9 cellular contexts compared by ENCODE assay signal in the genomic region with DNA sequence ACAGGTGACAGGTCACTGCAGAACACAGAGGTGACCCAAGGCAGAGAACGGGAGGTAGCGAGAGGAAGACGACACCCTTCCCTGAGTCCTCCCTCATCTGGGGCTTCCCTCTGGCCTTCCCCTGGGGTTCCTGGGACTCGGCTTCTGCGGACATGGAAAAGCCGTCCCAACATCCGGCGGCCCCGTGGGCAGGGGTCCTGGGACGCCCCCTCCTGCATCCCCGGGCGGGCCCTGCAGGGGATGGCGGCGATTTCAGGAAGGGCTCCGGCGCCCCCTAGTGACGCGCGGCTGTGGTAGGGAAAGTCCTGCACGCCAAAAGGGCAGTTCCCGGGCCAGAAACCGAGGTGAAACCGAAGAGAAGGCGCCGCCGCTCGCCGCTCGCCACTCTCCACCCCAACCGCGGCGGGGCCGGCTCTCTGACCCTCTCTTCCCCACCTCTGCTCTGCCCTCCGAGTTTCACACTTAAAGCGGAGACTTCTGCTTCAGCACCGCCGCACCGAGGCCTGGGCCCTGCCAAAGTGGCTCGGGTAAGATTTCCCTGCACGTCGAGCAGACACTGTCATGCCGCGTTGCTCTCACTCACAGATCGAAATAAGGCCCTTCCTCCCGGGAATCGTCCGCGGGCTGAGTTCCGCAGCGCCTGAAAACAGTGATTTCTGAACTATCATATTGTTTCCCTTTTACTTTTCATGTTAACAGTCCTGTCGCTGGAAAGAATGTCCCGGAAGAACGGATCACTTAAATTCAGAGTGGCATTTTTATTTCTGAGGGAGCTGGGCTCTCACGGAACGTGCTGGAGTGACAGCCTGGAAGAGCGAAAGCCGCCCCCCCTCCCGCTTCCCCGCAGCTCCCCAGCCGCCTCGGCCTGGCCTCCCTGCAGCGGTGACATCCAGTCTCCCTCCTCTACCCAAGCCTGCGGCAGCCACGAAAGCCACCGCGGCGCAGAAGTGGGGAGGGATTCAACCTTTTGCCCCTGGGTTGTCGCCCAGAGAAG.
DNase-seq lines count a peak whose midpoint lies in the region; ATAC-seq and TF ChIP-seq lines count a peak whose summit lies in the region.
"Had no signal": no experiment of that assay in that cellular context is flagged by ENCODE, and none has a peak within 500 bp of the region (broad histone marks: within the 10 kb centered on the region; RNA-seq: fewer than 3 reads in every experiment).

No MANE protein-coding gene starts in this region.

- BruUV-seq in Caco-2 (replicated peaks; lab: Mats Ljungman, UMichigan), result no TSS peak

- intact Hi-C loops in Caco-2 (cut with micrococcal nuclease; ENCODE audit: unreplicated experiment), result loop anchor here (1.0 to 10.0 kb wide), 4 partner anchors 118 to 1239 kb away; no protein-coding TSS in a partner anchor

- H3K36me3 ChIP-seq in Caco-2 (ENCODE audit: control insufficient read depth, insufficient read depth, low read length) (no peaks in the 10 kb centered on the region), neuron (ENCODE audit: insufficient read depth, low read length) (peaks cover under 1% of the 10 kb centered on the region), subcutaneous abdominal adipose tissue (ENCODE audit: control insufficient read depth in 5 of 5, insufficient read depth in 5 of 5, low read length in 5 of 5) (no peaks in the 10 kb centered on the region)

- peak overlapping the region in 3 of 5 donors; percentile 49 to 73 (median 71) for H3K9ac ChIP-seq in subcutaneous abdominal adipose tissue (ENCODE audit: low read length in 5 of 5)

- H3K4me1 Mint-ChIP-seq in Caco-2 (ENCODE audit: low read depth, unreplicated experiment), result no peaks in the 10 kb centered on the region

- CTCF ChIA-PET in Caco-2 (lab: Charles Lee), result interaction anchor here (0.6 kb wide), 3 partner anchors 228 to 1389 kb away, joined by 3 to 5 read pairs (median 3); no protein-coding TSS in a partner anchor

- H2AFZ ChIP-seq in neuron (ENCODE audit: low read depth, low read length), result no peak overlapping the region

- peaks cover 15% of the 10 kb centered on the region for H3K9me3 ChIP-seq in Caco-2
- H3K9me3 ChIP-seq in neuron (ENCODE audit: low read length), result peaks cover 10% of the 10 kb centered on the region
- peaks cover 0 to 23% (median 0%) of the 10 kb centered on the region in 5 donors for H3K9me3 ChIP-seq in subcutaneous abdominal adipose tissue (ENCODE audit: control insufficient read depth in 5 of 5, low read length in 5 of 5)

- H3K4me3 Mint-ChIP-seq in Caco-2 (ENCODE audit: unreplicated experiment), result peak overlapping the region; percentile 77

- H3K27me3 ChIP-seq in Caco-2 (replicated peaks; ENCODE audit: control insufficient read depth, insufficient read depth, low read length) (no peaks in the 10 kb centered on the region), neuron (ENCODE audit: insufficient read depth, low read length) (no peaks in the 10 kb centered on the region), subcutaneous abdominal adipose tissue (ENCODE audit: control insufficient read depth in 5 of 5, insufficient read depth in 4 of 5, low read length in 5 of 5) (peaks cover 0 to 4% (median 0%) of the 10 kb centered on the region in 5 donors)

- H3K4me3 ChIP-seq in Caco-2 (ENCODE audit: low read depth, low read length) (peak overlapping the region; percentile 42), neuron (ENCODE audit: low read length) (peak overlapping the region; percentile 31), subcutaneous abdominal adipose tissue (ENCODE audit: low read depth in 1 of 5, low read length in 5 of 5) (peak overlapping the region; percentile 73 to 79 (median 76))

- H3K27ac ChIP-seq in subcutaneous abdominal adipose tissue (ENCODE audit: low read depth, low read length), result peak overlapping the region; percentile 41
- H3K27ac ChIP-seq: epithelial cell of prostate had no signal

- no peaks in the 10 kb centered on the region for H3K4me1 ChIP-seq in Caco-2
- H3K4me1 ChIP-seq in neuron (ENCODE audit: insufficient read depth, low read length), result peaks cover 4% of the 10 kb centered on the region
- peaks cover 0 to 14% (median 12%) of the 10 kb centered on the region in 5 donors for H3K4me1 ChIP-seq in subcutaneous abdominal adipose tissue (ENCODE audit: control insufficient read depth in 5 of 5, insufficient read depth in 5 of 5, low read length in 5 of 5)

- DNase-seq in Caco-2 (peak; percentile 67 to 84), RPMI7951 (ENCODE audit: low read depth) (peak; percentile 51), activated gamma-delta T cell treated with Interleukin-2 at 50 U/mL for 16 hours (peak; percentile 53), foreskin melanocyte (peak; percentile 55)

- peaks cover 13% of the 10 kb centered on the region for H3K36me3 Mint-ChIP-seq in Caco-2 (ENCODE audit: insufficient read depth, unreplicated experiment)

- POLR2A ChIA-PET in Caco-2 (lab: Charles Lee), result no interaction called here

- peak overlapping the region; percentile 31 for H3K27ac Mint-ChIP-seq in Caco-2 (ENCODE audit: unreplicated experiment)

- peaks cover under 1% of the 10 kb centered on the region for H3K9me3 Mint-ChIP-seq in Caco-2 (ENCODE audit: unreplicated experiment)

- no peaks in the 10 kb centered on the region for H3K27me3 Mint-ChIP-seq in Caco-2 (ENCODE audit: insufficient read depth, unreplicated experiment)

- ATAC-seq in GM19438 (IDR thresholded peaks at IDR 0.05; ENCODE audit: low read depth, unreplicated experiment) (peak; percentile 68), HG03520 (IDR thresholded peaks at IDR 0.05; ENCODE audit: unreplicated experiment) (peak; percentile 63)

- peak; percentile 87 to 96 for TF ChIP-seq CTCF in Caco-2 (IDR thresholded peaks at IDR 0.05; ENCODE audit: insufficient read depth in 1 of 2, low read depth in 1 of 2, low read length in 1 of 2, severe bottlenecking in 1 of 2, unreplicated experiment in 1 of 2)

Comparison
In these comparisons a context has a peak if more than half of its experiments do, and no peak if none do; other contexts are left out.
1. Peak in every context shown above with its lines: DNase-seq, ATAC-seq, H3K4me3 ChIP-seq and H3K27ac ChIP-seq.